ENCODE assay signal across 8 cellular contexts in genomic region chr10:103153302-103153759, GRCh38. TPM values are rescaled to one million over a fixed set of nuclear protein-coding genes. Genes with fewer than 3 reads are reported as not detected.
DNase-seq lines count a peak whose midpoint lies in the region; ATAC-seq and TF ChIP-seq lines count a peak whose summit lies in the region.

No MANE protein-coding gene starts in this region.

- TF ChIP-seq CTCF in choroid plexus epithelial cell (conservative IDR thresholded peaks at IDR 0.05; ENCODE audit: low read depth, low read length): no peak
- TF ChIP-seq CTCF in GM13977 (IDR thresholded peaks at IDR 0.05; ENCODE audit: extremely low read depth, insufficient read depth, missing control alignments): no peak

- peak; percentile 28 for DNase-seq in LHCN-M2 (ENCODE audit: low read depth)
- DNase-seq in choroid plexus epithelial cell (ENCODE audit: low read depth): peak; percentile 75
- no peak for DNase-seq in left lobe of liver (ENCODE audit: low spot score)
- peak; percentile 25 for DNase-seq in stromal cell of bone marrow (ENCODE audit: low read depth)
- DNase-seq in GM13977 (ENCODE audit: low spot score): no peak
- no peak for DNase-seq in DMS79 treated with DMSO at 0.1 percent for 48 hours (lab: John Stamatoyannopoulos, UW)

- peak; percentile 22 for ATAC-seq in left lobe of liver
- ATAC-seq in HG03095 (IDR thresholded peaks at IDR 0.05; ENCODE audit: unreplicated experiment): no peak
- ATAC-seq in HG03565 (IDR thresholded peaks at IDR 0.05; ENCODE audit: unreplicated experiment): no peak

- in situ Hi-C loops in GM13977 (cut with MboI; ENCODE audit: low pct_unique_long_range_greater_than_20kb, low sequenced_read_pairs, unreplicated experiment): no loop called here

- peak overlapping the region; percentile 50 for H3K4me3 ChIP-seq in choroid plexus epithelial cell (ENCODE audit: low read depth, low read length)

RNA-seq across cellular contexts. Expression of gene NT5C2, which starts 39.7 kb away (rescaled TPM):
- total RNA-seq in LHCN-M2 (2014; rRNA removed) (35.5 and 41.8 TPM in 2 replicates), left lobe of liver (21.3 TPM)
- polyA plus RNA-seq in LHCN-M2 (2012): 45.9 TPM

Comparison
In these comparisons a context has a peak if more than half of its experiments do, and no peak if none do; other contexts are left out.
1. DNase-seq: peak in LHCN-M2 (single experiment), choroid plexus epithelial cell (single experiment) and stromal cell of bone marrow (single experiment); none in left lobe of liver (single experiment), GM13977 (single experiment) and DMS79 treated with DMSO at 0.1 percent for 48 hours (single experiment).